Comparison of ENCODE assay signal across 15 cellular contexts in genomic region chr2:99550368-99550767, GRCh38.
DNase-seq lines count a peak whose midpoint lies in the region; ATAC-seq, FAIRE-seq and TF ChIP-seq lines count a peak whose summit lies in the region.
"Had no signal": no experiment of that assay in that cellular context is flagged by ENCODE, and none has a peak within 500 bp of the region (broad histone marks: within the 10 kb centered on the region; RNA-seq: fewer than 3 reads in every experiment).

No MANE protein-coding gene starts in this region.

- TF ChIP-seq POLR2A in HCT116 (IDR thresholded peaks at IDR 0.05; ENCODE audit: borderline replicate concordance, extremely low read depth, insufficient read depth, insufficient read length) = no peak
- no peak for TF ChIP-seq POLR2A in H1 (IDR thresholded peaks at IDR 0.05; ENCODE audit: control extremely low read depth in 1 of 2, low read depth in 2 of 2, low read length in 2 of 2)

- H2BK15ac ChIP-seq in H1 (ENCODE audit: low read length) = no peak overlapping the region

- H3K4me1 ChIP-seq in HCT116 (ENCODE audit: control insufficient read depth in 1 of 2, insufficient read depth in 2 of 2, low read length in 2 of 2) (no peaks in the 10 kb centered on the region), H1 (replicated peaks in 1 of 4; ENCODE audit: control insufficient read depth in 3 of 4, insufficient read depth in 4 of 4, low read length in 3 of 4) (peaks cover 3 to 14% (median 8%) of the 10 kb centered on the region in 4 experiments; a peak in 6 of 7 replicates), trophoblast cell (ENCODE audit: control insufficient read depth in 1 of 2, insufficient read depth in 2 of 2, low read length in 2 of 2) (no peaks in the 10 kb centered on the region)
- H3K4me1 ChIP-seq: BE2C, Caco-2 had no signal

- H3K23ac ChIP-seq in H1 (ENCODE audit: insufficient read length) (no peak overlapping the region), trophoblast cell (ENCODE audit: low read length) (peak overlapping the region; percentile 71)

- TF ChIP-seq RAD21 in HCT116 (IDR thresholded peaks at IDR 0.05; ENCODE audit: low read depth) (no peak), H1 (IDR thresholded peaks at IDR 0.05 in 1 of 2, conservative IDR thresholded peaks at IDR 0.05 in 1 of 2; ENCODE audit: low read depth in 2 of 2, low read length in 2 of 2) (no peak)

- ATAC-seq in HCT116 (0 out of 2 replicates have a peak, but pooled peaks have one; percentile 44), GM21737 (IDR thresholded peaks at IDR 0.05; ENCODE audit: unreplicated experiment) (no peak)

- H4K5ac ChIP-seq in H1 (ENCODE audit: insufficient read length, low read depth, low read length) = no peak overlapping the region

- H4K8ac ChIP-seq in H1 (ENCODE audit: extremely low read depth, insufficient read depth, low read length) (no peak overlapping the region), trophoblast cell (ENCODE audit: low read depth, low read length) (no peak overlapping the region)

- H3K14ac ChIP-seq in H1 (ENCODE audit: insufficient read length) (no peak overlapping the region), trophoblast cell (ENCODE audit: low read length) (no peak overlapping the region)

- H3K9ac ChIP-seq in HCT116 (ENCODE audit: low read length) (no peak overlapping the region), H1 (replicated peaks in 1 of 4; ENCODE audit: extremely low read depth in 1 of 4, low read depth in 3 of 4, low read length in 3 of 4) (no peak overlapping the region), trophoblast cell (ENCODE audit: low read length) (no peak overlapping the region)

- H3K4ac ChIP-seq in H1 (replicated peaks; ENCODE audit: insufficient read length, low read depth, low read length) (no peak overlapping the region), trophoblast cell (ENCODE audit: low read depth, low read length) (no peak overlapping the region)

- H3K4me2 ChIP-seq in HCT116 (ENCODE audit: low read length) (no peak overlapping the region), H1 (ENCODE audit: insufficient read depth in 1 of 2, low read depth in 2 of 2, low read length in 2 of 2) (peak overlapping the region in 1 of 2 experiments; percentile 20; a peak in 1 of 4 replicates), trophoblast cell (ENCODE audit: low read length) (no peak overlapping the region)

- H3K18ac ChIP-seq in H1 (ENCODE audit: extremely low read depth, low read length) (no peak overlapping the region), trophoblast cell (ENCODE audit: low read length) (no peak overlapping the region)

- H3K79me2 ChIP-seq in HCT116 (ENCODE audit: insufficient read depth, low read length) (no peaks in the 10 kb centered on the region), H1 (ENCODE audit: control insufficient read depth in 1 of 2, insufficient read depth in 2 of 2, low read length in 2 of 2) (no peaks in the 10 kb centered on the region), trophoblast cell (ENCODE audit: control insufficient read depth, insufficient read depth, low read length, poor library complexity) (no peaks in the 10 kb centered on the region)

- H4K20me1 ChIP-seq in HCT116 (ENCODE audit: insufficient read depth) = no peaks in the 10 kb centered on the region
- H4K20me1 ChIP-seq in H1 (replicated peaks in 1 of 2; ENCODE audit: control insufficient read depth in 1 of 2, insufficient read depth in 2 of 2, low read length in 2 of 2) = no peaks in the 10 kb centered on the region

- 76% methylated on average over 5 of the region's 5 CpGs; no CpG with 5 or more reads in 1 of the 2 experiments for WGBS in H1 (ENCODE audit: extremely low coverage in 1 of 2, insufficient coverage in 1 of 2, insufficient read length in 1 of 2, insufficient replicate concordance in 2 of 2, low coverage in 1 of 2, low lambda C conversion rate in 2 of 2, missing lambda C conversion rate in 1 of 2), 2 experiments
- no CpG with 5 or more reads among the region's 5 CpGs for WGBS in trophoblast cell (ENCODE audit: extremely low coverage, insufficient coverage, insufficient read length)

- H2BK12ac ChIP-seq in H1 (ENCODE audit: low read depth, low read length) = 0 out of 2 replicates have a peak overlapping the region, but pooled peaks have one; percentile 19
- H2BK12ac ChIP-seq in trophoblast cell (ENCODE audit: low read length) = no peak overlapping the region

- H3K27ac ChIP-seq in HCT116 (ENCODE audit: low read depth, low read length) (no peak overlapping the region), H1 (ENCODE audit: low read depth, low read length) (no peak overlapping the region), trophoblast cell (ENCODE audit: low read depth, low read length) (no peak overlapping the region)
- H3K27ac ChIP-seq: C4-2B had no signal

- TF ChIP-seq CTCF in HCT116 (IDR thresholded peaks at IDR 0.05 in 2 of 3, conservative IDR thresholded peaks at IDR 0.05 in 1 of 3; ENCODE audit: borderline replicate concordance in 1 of 3, insufficient read depth in 1 of 3, low read depth in 2 of 3, low read length in 2 of 3) (no peak), H1 (IDR thresholded peaks at IDR 0.05; ENCODE audit: control extremely low read depth in 1 of 3, insufficient read depth in 1 of 3, low read depth in 1 of 3, low read length in 3 of 3) (peak in 1 of 3 experiments; percentile 1; a peak in 1 of 4 replicates)

- intact Hi-C loops in HCT116 (cut with micrococcal nuclease) = loop anchor here (10.0 kb wide), 1 partner anchor 834 kb away; no protein-coding TSS in a partner anchor

- POLR2A ChIA-PET in HCT116 (lab: Charles Lee) (no interaction called here), H1 (lab: Charles Lee; ENCODE audit: partially characterized antibody) (no interaction called here)

- no peak for FAIRE-seq in H1 (lab: Jason Lieb, UNC)
- FAIRE-seq: A204.1, G401.6, GM12891 had no signal

- no peak overlapping the region for H4K12ac ChIP-seq in trophoblast cell (ENCODE audit: low read depth, low read length)

- H3K9me3 ChIP-seq in HCT116 (ENCODE audit: control insufficient read depth in 1 of 2, insufficient read depth in 1 of 2, low read depth in 1 of 2, low read length in 2 of 2) (no peaks in the 10 kb centered on the region), H1 (ENCODE audit: insufficient read depth in 2 of 2, low read depth in 1 of 2, low read length in 1 of 2) (no peaks in the 10 kb centered on the region), trophoblast cell (ENCODE audit: insufficient read depth, low read depth, low read length) (no peaks in the 10 kb centered on the region)
- H3K9me3 ChIP-seq: BE2C, Caco-2 had no signal

- H2AFZ ChIP-seq in HCT116 (ENCODE audit: low read depth, low read length, poor library complexity, severe bottlenecking) = no peak overlapping the region
- H2AFZ ChIP-seq in H1 (ENCODE audit: low read length) = peak overlapping the region; percentile 80; the same call in 1 of the 2 replicates
- H2AFZ ChIP-seq in trophoblast cell (ENCODE audit: insufficient read depth, low read length, poor library complexity) = no peak overlapping the region

- H3K27me3 ChIP-seq in HCT116 (ENCODE audit: insufficient read depth, low read length) (peaks cover 5% of the 10 kb centered on the region), H1 (replicated peaks in 1 of 4; ENCODE audit: control insufficient read depth in 3 of 4, extremely low read depth in 1 of 4, insufficient read depth in 3 of 4, low read length in 3 of 4) (no peaks in the 10 kb centered on the region), trophoblast cell (ENCODE audit: insufficient read depth, low read length) (no peaks in the 10 kb centered on the region)
- H3K27me3 ChIP-seq: BE2C had no signal

- H3K36me3 ChIP-seq in HCT116 (ENCODE audit: control insufficient read depth in 1 of 2, insufficient read depth in 2 of 2, low read length in 2 of 2) (no peaks in the 10 kb centered on the region), H1 (ENCODE audit: control insufficient read depth in 2 of 4, insufficient read depth in 4 of 4, low read length in 3 of 4) (no peaks in the 10 kb centered on the region), trophoblast cell (ENCODE audit: control insufficient read depth in 1 of 2, insufficient read depth in 2 of 2, low read length in 2 of 2) (no peaks in the 10 kb centered on the region)
- H3K36me3 ChIP-seq: BE2C had no signal

- H2AK5ac ChIP-seq in H1 (ENCODE audit: low read depth, low read length) (no peak overlapping the region), trophoblast cell (ENCODE audit: low read length) (no peak overlapping the region)

- no peaks in the 10 kb centered on the region; the same call in 1 of the 2 replicates for H3K23me2 ChIP-seq in H1 (ENCODE audit: low read depth, low read length)

- H2BK5ac ChIP-seq in H1 (ENCODE audit: low read depth, low read length) = no peak overlapping the region
- no peak overlapping the region for H2BK5ac ChIP-seq in trophoblast cell (ENCODE audit: low read depth, low read length, poor library complexity)

- no peak overlapping the region for H2BK20ac ChIP-seq in H1 (ENCODE audit: low read length)

- no peak overlapping the region for H3K4me3 ChIP-seq in HCT116 (replicated peaks in 1 of 2; ENCODE audit: low read depth in 1 of 2, low read length in 2 of 2)
- H3K4me3 ChIP-seq in H1 (ENCODE audit: extremely low read depth in 1 of 4, insufficient read depth in 2 of 4, low read depth in 3 of 4, low read length in 4 of 4) = no peak overlapping the region
- H3K4me3 ChIP-seq in trophoblast cell (ENCODE audit: low read depth, low read length) = no peak overlapping the region

- no peaks in the 10 kb centered on the region for H3K9me2 ChIP-seq in HCT116 (ENCODE audit: insufficient read depth)

- H3K56ac ChIP-seq in H1 (replicated peaks; ENCODE audit: insufficient read length, low read depth, low read length) = no peak overlapping the region

- RAD21 ChIA-PET in HCT116 (lab: Charles Lee; ENCODE audit: low non-redundant PET in 1 of 2, low total read pairs in 2 of 2, uncharacterized antibody in 2 of 2, unreplicated experiment in 2 of 2) = no interaction called here

- no TSS peak for BruUV-seq in HCT116 (replicated peaks; lab: Mats Ljungman, UMichigan)

- TF ChIP-seq EP300 in H1 (IDR thresholded peaks at IDR 0.05; ENCODE audit: borderline replicate concordance in 1 of 2, low read depth in 2 of 2, low read length in 2 of 2) = no peak

- CTCF ChIA-PET in HCT116 (lab: Charles Lee) = interaction anchor here (1.0 kb wide), 1 partner anchor 8 kb away, joined by 3 read pairs; no protein-coding TSS in a partner anchor
- CTCF ChIA-PET in H1 (lab: Charles Lee; ENCODE audit: partially characterized antibody) = interaction anchor here (1.0 kb wide), 1 partner anchor 712 kb away, joined by 3 read pairs; no protein-coding TSS in a partner anchor

- H3K79me1 ChIP-seq in H1 (ENCODE audit: low read depth, low read length) (no peaks in the 10 kb centered on the region), trophoblast cell (ENCODE audit: low read length) (no peaks in the 10 kb centered on the region)

- no peak overlapping the region for H4K91ac ChIP-seq in H1 (replicated peaks; ENCODE audit: insufficient read length, low read length)
- H4K91ac ChIP-seq in trophoblast cell (ENCODE audit: low read depth, low read length) = no peak overlapping the region

- H2BK120ac ChIP-seq in H1 (replicated peaks; ENCODE audit: low read depth, low read length) (no peak overlapping the region), trophoblast cell (ENCODE audit: insufficient read depth, low read length, poor library complexity) (no peak overlapping the region)

- DNase-seq in ELF-1 (ENCODE audit: low read depth, low spot score) (peak; percentile 40), HCT116 (ENCODE audit: low read depth, low spot score) (no peak), H1 (ENCODE audit: low read depth in 1 of 2, low spot score in 2 of 2) (no peak), trophoblast cell (no peak), NCI-H526 treated with DMSO at 0.1 percent for 48 hours (lab: John Stamatoyannopoulos, UW) (no peak)
- no peak for DNase-seq in stimulated activated naive CD4-positive, alpha-beta T cell treated with Interleukin-2 at 50 U/mL for 16 hours (lab: John Stamatoyannopoulos, UW)
- DNase-seq: BE2C; Caco-2; CD4-positive, alpha-beta memory T cell; KG1 had no signal
